ENCODE assay signal across 8 cellular contexts in genomic region chr3:71724584-71725278, GRCh38. TPM values are rescaled to one million over a fixed set of nuclear protein-coding genes. Genes with fewer than 3 reads are reported as not detected.
A peak's percentile ranks its signal among the peaks of the same experiment; 100 is the strongest.
DNase-seq lines count a peak whose midpoint lies in the region; ATAC-seq and TF ChIP-seq lines count a peak whose summit lies in the region.

No MANE protein-coding gene starts in this region.

- no peaks in the 10 kb centered on the region for H3K9me3 Mint-ChIP-seq in activated naive CD4-positive, alpha-beta T cell treated with anti-CD3 and anti-CD28 coated beads, Interleukin-2, amount 10 ng/mL, durations not matched to agents 7 days and 5 days

- peak; percentile 18 for TF ChIP-seq POLR2A in prostate gland (IDR thresholded peaks at IDR 0.05)

- TF ChIP-seq CTCF in heart right ventricle (IDR thresholded peaks at IDR 0.05) (no peak), prostate gland (IDR thresholded peaks at IDR 0.05) (no peak)

- peak overlapping the region; percentile 94 for H3K4me3 Mint-ChIP-seq in activated naive CD4-positive, alpha-beta T cell treated with anti-CD3 and anti-CD28 coated beads, Interleukin-2, amount 10 ng/mL, durations not matched to agents 7 days and 5 days

- peak overlapping the region; percentile 54 to 97 (median 80) for H3K4me3 ChIP-seq in heart right ventricle
- H3K4me3 ChIP-seq in prostate gland = peak overlapping the region; percentile 75 to 77

- H3K36me3 Mint-ChIP-seq in activated naive CD4-positive, alpha-beta T cell treated with anti-CD3 and anti-CD28 coated beads, Interleukin-2, amount 10 ng/mL, durations not matched to agents 7 days and 5 days = peaks cover 20% of the 10 kb centered on the region

- CTCF ChIA-PET in activated naive CD4-positive, alpha-beta T cell treated with anti-CD3 and anti-CD28 coated beads, Interleukin-2, amount 10 ng/mL, durations not matched to agents 7 days and 5 days (lab: Charles Lee) = interaction anchor here (1.1 to 3.0 kb wide), 3 partner anchors 14 to 638 kb away, joined by 3 to 11 read pairs (median 4); no protein-coding TSS in a partner anchor

- H3K9me3 ChIP-seq in heart right ventricle = no peaks in the 10 kb centered on the region
- H3K9me3 ChIP-seq in prostate gland = no peaks in the 10 kb centered on the region

- DNase-seq in DMS53 (lab: John Stamatoyannopoulos, UW) (peak; percentile 43), NCI-H146 treated with DMSO at 0.1 percent for 48 hours (lab: John Stamatoyannopoulos, UW; ENCODE audit: unreplicated experiment) (peak; percentile 15), heart right ventricle (peak; percentile 25 to 61), prostate gland (ENCODE audit: low spot score) (peak; percentile 7), putamen (ENCODE audit: low spot score) (no peak), kidney glomerular epithelial cell (lab: John Stamatoyannopoulos, UW) (no peak)
- peak; percentile 52 for DNase-seq in activated naive CD4-positive, alpha-beta T cell treated with anti-CD3 and anti-CD28 coated beads, Interleukin-2, amount 10 ng/mL, durations not matched to agents 7 days and 5 days

- no peaks in the 10 kb centered on the region for H3K27me3 Mint-ChIP-seq in activated naive CD4-positive, alpha-beta T cell treated with anti-CD3 and anti-CD28 coated beads, Interleukin-2, amount 10 ng/mL, durations not matched to agents 7 days and 5 days

- H3K27ac ChIP-seq in heart right ventricle (peak overlapping the region in 9 of 10 donors; percentile 67 to 92 (median 73)), prostate gland (peak overlapping the region; percentile 68 to 71)

- H3K36me3 ChIP-seq in heart right ventricle = no peaks in the 10 kb centered on the region
- H3K36me3 ChIP-seq in prostate gland = no peaks in the 10 kb centered on the region

- intact Hi-C loops in heart right ventricle (cut with DNase I) (loop anchor here in 5 of 10 donors (5.0 to 10.0 kb wide), 5 partner anchors 133 to 1360 kb away; partner anchors contain the start of gene SHQ1 (in 2 of the 5)), prostate gland (cut with DNase I) (loop anchor here (5.0 to 10.0 kb wide), 2 partner anchors 230 to 1098 kb away; no protein-coding TSS in a partner anchor)

- H3K27me3 ChIP-seq in heart right ventricle (no peaks in the 10 kb centered on the region), prostate gland (replicated peaks; ENCODE audit: insufficient read depth) (no peaks in the 10 kb centered on the region)

- peak; percentile 48 for ATAC-seq in GM21528 (IDR thresholded peaks at IDR 0.05; ENCODE audit: low FRiP score, unreplicated experiment)
- ATAC-seq in heart right ventricle = peak; percentile 43 to 80 (median 69)

- H3K4me1 ChIP-seq in heart right ventricle = peaks cover 3 to 60% (median 19%) of the 10 kb centered on the region in 9 donors
- H3K4me1 ChIP-seq in prostate gland (replicated peaks) = no peaks in the 10 kb centered on the region

- peaks cover 68% of the 10 kb centered on the region for H3K4me1 Mint-ChIP-seq in activated naive CD4-positive, alpha-beta T cell treated with anti-CD3 and anti-CD28 coated beads, Interleukin-2, amount 10 ng/mL, durations not matched to agents 7 days and 5 days

- H3K27ac Mint-ChIP-seq in activated naive CD4-positive, alpha-beta T cell treated with anti-CD3 and anti-CD28 coated beads, Interleukin-2, amount 10 ng/mL, durations not matched to agents 7 days and 5 days = peak overlapping the region; percentile 88

- 0 to 1% methylated on average over 54 to 75 of the region's 75 CpGs for WGBS in heart right ventricle, 2 donors
- WGBS in prostate gland = under 1% methylated on average over 68 of the region's 75 CpGs

RNA-seq across cellular contexts. Expression of gene EIF4E3, which starts 0.5 kb away (rescaled TPM):
- 10 to 100 TPM; 44.8 to 58.1 (median 53.0) TPM for total RNA-seq in heart right ventricle
- polyA plus RNA-seq in heart right ventricle = 10 to 100 TPM; 12.9 to 13.1 TPM
- 10 to 100 TPM; 19.2 to 26.0 TPM for total RNA-seq in prostate gland

RNA-seq across cellular contexts. Expression of gene GPR27, which starts 28.9 kb away (rescaled TPM):
- total RNA-seq in heart right ventricle = 10 to 100 TPM in 1 of 10 donors, 1 to 10 TPM in 8, under 1 TPM in 1; 0.95 to 10.0 (median 6.0) TPM
- under 1 TPM; 0.26 to 0.37 TPM for polyA plus RNA-seq in heart right ventricle
- total RNA-seq in prostate gland = 10 to 100 TPM; 11.2 to 29.1 TPM

Comparison
In these comparisons a context has a peak if more than half of its experiments do, and no peak if none do; other contexts are left out.
1. DNase-seq: peak in DMS53 (single experiment), NCI-H146 treated with DMSO at 0.1 percent for 48 hours (single experiment), activated naive CD4-positive, alpha-beta T cell treated with anti-CD3 and anti-CD28 coated beads, Interleukin-2, amount 10 ng/mL, durations not matched to agents 7 days and 5 days (single experiment), heart right ventricle (2 of 2) and prostate gland (single experiment); none in putamen (single experiment) and kidney glomerular epithelial cell (single experiment).